In genomic region chr12:76554411-76555225, GRCh38 we compare ENCODE assay signal across 16 cellular contexts. TPM values are rescaled to one million over a fixed set of nuclear protein-coding genes. Genes with fewer than 3 reads are reported as not detected.
DNase-seq lines count a peak whose midpoint lies in the region; ATAC-seq, FAIRE-seq and TF ChIP-seq lines count a peak whose summit lies in the region.
"Had no signal": no experiment of that assay in that cellular context is flagged by ENCODE, and none has a peak within 500 bp of the region (broad histone marks: within the 10 kb centered on the region; RNA-seq: fewer than 3 reads in every experiment).

No MANE protein-coding gene starts in this region.

- peak overlapping the region in 1 of 2 donors; percentile 14 for H3K4me3 Mint-ChIP-seq in activated T-cell treated with anti-CD3 and anti-CD28 coated beads, Interleukin-2, amount 50 U/mL, for 72 hours
- H3K4me3 Mint-ChIP-seq in activated T-cell treated with anti-CD3 and anti-CD28 coated beads, Interleukin-2, amount 50 U/mL, for 4 hours: no peak overlapping the region
- peak overlapping the region; percentile 36 for H3K4me3 Mint-ChIP-seq in activated T-helper 17 cell treated with anti-CD3 and anti-CD28 coated beads, Interleukin-2, amount 50 U/mL, for 72 hours
- peak overlapping the region; percentile 20 for H3K4me3 Mint-ChIP-seq in neural crest cell
- H3K4me3 Mint-ChIP-seq in effector memory CD8-positive, alpha-beta T cell: peak overlapping the region in 1 of 2 donors; percentile 27
- H3K4me3 Mint-ChIP-seq: activated CD4-positive, alpha-beta memory T cell treated with anti-CD3 and anti-CD28 coated beads, Interleukin-2, amount 10 ng/mL, durations not matched to agents 7 days and 5 days; stimulated activated naive CD8-positive, alpha-beta T cell treated with anti-CD3 and anti-CD28 coated beads, Interleukin-15, Interleukin-2, amounts not matched to agents 100 ng/mL and 50 ng/mL, for 24 hours had no signal

- peak overlapping the region; percentile 50 for H3K27ac Mint-ChIP-seq in activated T-cell treated with anti-CD3 and anti-CD28 coated beads, Interleukin-2, amount 50 U/mL, for 72 hours
- no peak overlapping the region for H3K27ac Mint-ChIP-seq in activated T-helper 17 cell treated with anti-CD3 and anti-CD28 coated beads, Interleukin-2, amount 50 U/mL, for 72 hours
- H3K27ac Mint-ChIP-seq in neural crest cell (ENCODE audit: unreplicated experiment): no peak overlapping the region
- peak overlapping the region in 1 of 2 donors; percentile 71 for H3K27ac Mint-ChIP-seq in effector memory CD8-positive, alpha-beta T cell
- H3K27ac Mint-ChIP-seq: activated CD4-positive, alpha-beta memory T cell treated with anti-CD3 and anti-CD28 coated beads, Interleukin-2, amount 10 ng/mL, durations not matched to agents 7 days and 5 days; stimulated activated naive CD8-positive, alpha-beta T cell treated with anti-CD3 and anti-CD28 coated beads, Interleukin-15, Interleukin-2, amounts not matched to agents 100 ng/mL and 50 ng/mL, for 24 hours had no signal

- FAIRE-seq in GM19239 (lab: Jason Lieb, UNC): no peak
- FAIRE-seq: A549 had no signal

- no peaks in the 10 kb centered on the region for H3K9me3 Mint-ChIP-seq in activated T-cell treated with anti-CD3 and anti-CD28 coated beads, Interleukin-2, amount 50 U/mL, for 72 hours
- no peaks in the 10 kb centered on the region for H3K9me3 Mint-ChIP-seq in activated T-cell treated with anti-CD3 and anti-CD28 coated beads, Interleukin-2, amount 50 U/mL, for 4 hours
- no peaks in the 10 kb centered on the region for H3K9me3 Mint-ChIP-seq in activated T-helper 17 cell treated with anti-CD3 and anti-CD28 coated beads, Interleukin-2, amount 50 U/mL, for 72 hours
- no peaks in the 10 kb centered on the region for H3K9me3 Mint-ChIP-seq in neural crest cell
- no peaks in the 10 kb centered on the region for H3K9me3 Mint-ChIP-seq in effector memory CD8-positive, alpha-beta T cell
- H3K9me3 Mint-ChIP-seq: activated CD4-positive, alpha-beta memory T cell treated with anti-CD3 and anti-CD28 coated beads, Interleukin-2, amount 10 ng/mL, durations not matched to agents 7 days and 5 days; stimulated activated naive CD8-positive, alpha-beta T cell treated with anti-CD3 and anti-CD28 coated beads, Interleukin-15, Interleukin-2, amounts not matched to agents 100 ng/mL and 50 ng/mL, for 24 hours had no signal

- no peaks in the 10 kb centered on the region for H3K27me3 Mint-ChIP-seq in activated T-cell treated with anti-CD3 and anti-CD28 coated beads, Interleukin-2, amount 50 U/mL, for 72 hours (ENCODE audit: low read depth)
- no peaks in the 10 kb centered on the region for H3K27me3 Mint-ChIP-seq in activated T-cell treated with anti-CD3 and anti-CD28 coated beads, Interleukin-2, amount 50 U/mL, for 4 hours (ENCODE audit: low read depth)
- no peaks in the 10 kb centered on the region for H3K27me3 Mint-ChIP-seq in activated T-helper 17 cell treated with anti-CD3 and anti-CD28 coated beads, Interleukin-2, amount 50 U/mL, for 72 hours
- no peaks in the 10 kb centered on the region for H3K27me3 Mint-ChIP-seq in neural crest cell (ENCODE audit: low read depth)
- no peaks in the 10 kb centered on the region for H3K27me3 Mint-ChIP-seq in effector memory CD8-positive, alpha-beta T cell
- H3K27me3 Mint-ChIP-seq: activated CD4-positive, alpha-beta memory T cell treated with anti-CD3 and anti-CD28 coated beads, Interleukin-2, amount 10 ng/mL, durations not matched to agents 7 days and 5 days; stimulated activated naive CD8-positive, alpha-beta T cell treated with anti-CD3 and anti-CD28 coated beads, Interleukin-15, Interleukin-2, amounts not matched to agents 100 ng/mL and 50 ng/mL, for 24 hours had no signal

- H3K36me3 Mint-ChIP-seq in activated T-cell treated with anti-CD3 and anti-CD28 coated beads, Interleukin-2, amount 50 U/mL, for 72 hours (ENCODE audit: insufficient read depth in 2 of 2): peaks cover 3 to 4% of the 10 kb centered on the region in 2 donors
- H3K36me3 Mint-ChIP-seq in activated T-cell treated with anti-CD3 and anti-CD28 coated beads, Interleukin-2, amount 50 U/mL, for 4 hours (ENCODE audit: insufficient read depth): peaks cover 14% of the 10 kb centered on the region
- peaks cover 25% of the 10 kb centered on the region for H3K36me3 Mint-ChIP-seq in activated T-helper 17 cell treated with anti-CD3 and anti-CD28 coated beads, Interleukin-2, amount 50 U/mL, for 72 hours (ENCODE audit: low read depth)
- H3K36me3 Mint-ChIP-seq in neural crest cell (ENCODE audit: low read depth): no peaks in the 10 kb centered on the region
- peaks cover 42% of the 10 kb centered on the region for H3K36me3 Mint-ChIP-seq in effector memory CD8-positive, alpha-beta T cell (ENCODE audit: insufficient read depth)

- ATAC-seq in activated T-cell treated with anti-CD3 and anti-CD28 coated beads, Interleukin-2, amount 50 U/mL, for 72 hours (replicated peaks in 1 of 2): no peak
- no peak for ATAC-seq in activated T-cell treated with anti-CD3 and anti-CD28 coated beads, Interleukin-2, amount 50 U/mL, for 4 hours
- ATAC-seq in activated T-helper 17 cell treated with anti-CD3 and anti-CD28 coated beads, Interleukin-2, amount 50 U/mL, for 72 hours (replicated peaks): no peak
- no peak for ATAC-seq in effector memory CD8-positive, alpha-beta T cell (replicated peaks)
- ATAC-seq: A549, body of pancreas had no signal

- H3K4me1 Mint-ChIP-seq in activated T-cell treated with anti-CD3 and anti-CD28 coated beads, Interleukin-2, amount 50 U/mL, for 72 hours (ENCODE audit: low read depth): peaks cover 68% of the 10 kb centered on the region
- peaks cover 76% of the 10 kb centered on the region for H3K4me1 Mint-ChIP-seq in activated T-cell treated with anti-CD3 and anti-CD28 coated beads, Interleukin-2, amount 50 U/mL, for 4 hours (ENCODE audit: low read depth)
- peaks cover 34% of the 10 kb centered on the region for H3K4me1 Mint-ChIP-seq in activated T-helper 17 cell treated with anti-CD3 and anti-CD28 coated beads, Interleukin-2, amount 50 U/mL, for 72 hours
- peaks cover 33% of the 10 kb centered on the region for H3K4me1 Mint-ChIP-seq in neural crest cell
- peaks cover 48% of the 10 kb centered on the region in 2 donors for H3K4me1 Mint-ChIP-seq in effector memory CD8-positive, alpha-beta T cell (ENCODE audit: low read depth in 2 of 2)

- no peak for TF ChIP-seq CTCF in neural crest cell (conservative IDR thresholded peaks at IDR 0.05)

- no peak for DNase-seq in activated T-cell treated with anti-CD3 and anti-CD28 coated beads, Interleukin-2, amount 50 U/mL, for 72 hours
- DNase-seq in activated T-cell treated with anti-CD3 and anti-CD28 coated beads, Interleukin-2, amount 50 U/mL, for 4 hours: no peak
- peak; percentile 59 for DNase-seq in NAMALWA (ENCODE audit: low spot score)
- DNase-seq in neural crest cell (ENCODE audit: low read depth, low spot score): no peak
- DNase-seq in GM19239 (ENCODE audit: insufficient read length, low spot score): no peak
- no peak for DNase-seq in NCI-H748 (lab: John Stamatoyannopoulos, UW; ENCODE audit: unreplicated experiment)
- DNase-seq in effector memory CD8-positive, alpha-beta T cell: no peak
- DNase-seq: activated CD4-positive, alpha-beta memory T cell treated with anti-CD3 and anti-CD28 coated beads, Interleukin-2, amount 10 ng/mL, durations not matched to agents 7 days and 5 days; activated gamma-delta T cell; body of pancreas; mammary epithelial cell; NCI-H1436; NCI-H446 treated with DMSO at 0.1 percent for 48 hours had no signal

RNA-seq across cellular contexts. Expression of gene OSBPL8, which starts 5.0 kb away (rescaled TPM):
- 10 to 100 TPM; 75.0 to 75.6 TPM for total RNA-seq in activated T-cell treated with anti-CD3 and anti-CD28 coated beads, Interleukin-2, amount 50 U/mL, for 72 hours
- 10 to 100 TPM; 81.3 to 91.9 (median 87.3) TPM for total RNA-seq in activated T-cell treated with anti-CD3 and anti-CD28 coated beads, Interleukin-2, amount 50 U/mL, for 4 hours
- total RNA-seq in activated T-helper 17 cell treated with anti-CD3 and anti-CD28 coated beads, Interleukin-2, amount 50 U/mL, for 72 hours: 10 to 100 TPM; 40.5 to 68.2 TPM
- total RNA-seq in neural crest cell: 74.9 and 75.8 TPM in 2 replicates
